Comparison of ENCODE assay signal across 8 cellular contexts in genomic region chr15:88637841-88638625, GRCh38. TPM values are rescaled to one million over a fixed set of nuclear protein-coding genes. Genes with fewer than 3 reads are reported as not detected.
DNase-seq lines count a peak whose midpoint lies in the region; ATAC-seq and TF ChIP-seq lines count a peak whose summit lies in the region.

No MANE protein-coding gene starts in this region.

- peak overlapping the region; percentile 12 for H2AFZ ChIP-seq in mammary epithelial cell (ENCODE audit: low read depth, low read length)

- peaks cover 18% of the 10 kb centered on the region for H3K79me2 ChIP-seq in mammary epithelial cell (ENCODE audit: insufficient read depth, low read length)

- H3K4me1 Mint-ChIP-seq in activated naive CD4-positive, alpha-beta T cell treated with anti-CD3 and anti-CD28 coated beads, Interleukin-2, amount 50 U/mL, for 24 hours: peaks cover 82% of the 10 kb centered on the region

- BruUV-seq in mammary epithelial cell (replicated peaks; lab: Mats Ljungman, UMichigan): TSS peak; percentile 86

- CTCF ChIA-PET in mammary epithelial cell (lab: Charles Lee; ENCODE audit: low non-redundant PET): no interaction called here

- H3K4me2 ChIP-seq in mammary epithelial cell (ENCODE audit: insufficient read depth, low read depth, low read length): peak overlapping the region; percentile 88

- DNase-seq in activated naive CD4-positive, alpha-beta T cell (lab: John Stamatoyannopoulos, UW): no peak
- DNase-seq in mammary epithelial cell (no peak), uterus (no peak), NCI-H2029 (lab: John Stamatoyannopoulos, UW) (no peak)

- H3K36me3 ChIP-seq in mammary epithelial cell (ENCODE audit: insufficient read depth, low read length) (peaks cover 9% of the 10 kb centered on the region), mesodermal cell (ENCODE audit: control insufficient read depth, insufficient read depth, low read length) (peaks cover 26% of the 10 kb centered on the region), uterus (no peaks in the 10 kb centered on the region)

- H4K20me1 ChIP-seq in mammary epithelial cell (ENCODE audit: insufficient read depth, low read length): no peaks in the 10 kb centered on the region

- intact Hi-C loops in mammary epithelial cell (cut with micrococcal nuclease): loop anchor here (1.0 kb wide), 1 partner anchor 15 kb away; no protein-coding TSS in a partner anchor
- intact Hi-C loops in uterus (cut with DNase I; ENCODE audit: low total_unique reads): no loop called here

- peak overlapping the region; percentile 83 for H3K4me3 Mint-ChIP-seq in activated naive CD4-positive, alpha-beta T cell treated with anti-CD3 and anti-CD28 coated beads, Interleukin-2, amount 50 U/mL, for 24 hours

- no peak for TF ChIP-seq POLR2A in uterus (IDR thresholded peaks at IDR 0.05)

- no peaks in the 10 kb centered on the region for H3K27me3 ChIP-seq in mammary epithelial cell (ENCODE audit: insufficient read depth, low read length)
- no peaks in the 10 kb centered on the region for H3K27me3 ChIP-seq in uterus

- in situ Hi-C loops in mammary epithelial cell (cut with MboI; ENCODE audit: low sequenced_read_pairs in 2 of 2): no loop called here

- H3K27ac ChIP-seq in mammary epithelial cell (ENCODE audit: insufficient read depth, low read depth, low read length) (peak overlapping the region; percentile 96), mesodermal cell (ENCODE audit: low read depth, low read length, severe bottlenecking) (peak overlapping the region; percentile 96), uterus (peak overlapping the region; percentile 96 to 98)

- no peaks in the 10 kb centered on the region for H3K9me3 Mint-ChIP-seq in activated naive CD4-positive, alpha-beta T cell treated with anti-CD3 and anti-CD28 coated beads, Interleukin-2, amount 50 U/mL, for 24 hours

- H3K4me1 ChIP-seq in mammary epithelial cell (ENCODE audit: insufficient read depth, low read length): peaks cover 24% of the 10 kb centered on the region
- peaks cover 32% of the 10 kb centered on the region for H3K4me1 ChIP-seq in mesodermal cell (ENCODE audit: control insufficient read depth, insufficient read depth, low read length, poor library complexity, severe bottlenecking)
- peaks cover 0 to 6% of the 10 kb centered on the region in 2 donors for H3K4me1 ChIP-seq in uterus

- dilution Hi-C loops in mammary epithelial cell (cut with HindIII; ENCODE audit: low sequenced_read_pairs): no loop called here

- H3K9me3 ChIP-seq in mammary epithelial cell (replicated peaks; ENCODE audit: insufficient read depth, low read length) (no peaks in the 10 kb centered on the region), mesodermal cell (ENCODE audit: control insufficient read depth, low read length) (no peaks in the 10 kb centered on the region), uterus (no peaks in the 10 kb centered on the region)

- peak overlapping the region; percentile 93 for H3K27ac Mint-ChIP-seq in activated naive CD4-positive, alpha-beta T cell treated with anti-CD3 and anti-CD28 coated beads, Interleukin-2, amount 50 U/mL, for 24 hours

- H3K4me3 ChIP-seq in mammary epithelial cell (replicated peaks in 1 of 3; ENCODE audit: insufficient read depth in 1 of 3, low read depth in 2 of 3, low read length in 3 of 3): peak overlapping the region in 2 of 3 experiments; percentile 15 to 25
- H3K4me3 ChIP-seq in mesodermal cell (ENCODE audit: extremely low read depth, insufficient read depth, low read length, poor library complexity, severe bottlenecking): no peak overlapping the region
- peak overlapping the region; percentile 32 to 43 for H3K4me3 ChIP-seq in uterus

- H3K9ac ChIP-seq in mammary epithelial cell (ENCODE audit: insufficient read depth, low read length): peak overlapping the region; percentile 90

- H3K27me3 Mint-ChIP-seq in activated naive CD4-positive, alpha-beta T cell treated with anti-CD3 and anti-CD28 coated beads, Interleukin-2, amount 50 U/mL, for 24 hours: no peaks in the 10 kb centered on the region

- no peak for TF ChIP-seq CTCF in mammary epithelial cell (conservative IDR thresholded peaks at IDR 0.05 in 1 of 2, IDR thresholded peaks at IDR 0.05 in 1 of 2; ENCODE audit: extremely low read depth in 1 of 2, insufficient read depth in 1 of 2, low read depth in 1 of 2, low read length in 2 of 2)
- no peak for TF ChIP-seq CTCF in uterus (IDR thresholded peaks at IDR 0.05)

- WGBS in mammary epithelial cell (ENCODE audit: low coverage, missing lambda C conversion rate): 82% methylated on average over 7 of the region's 7 CpGs
- WGBS in mesodermal cell (ENCODE audit: insufficient coverage in 2 of 2), 2 experiments: 69 to 86% methylated on average over 3 to 6 of the region's 7 CpGs

- H3K36me3 Mint-ChIP-seq in activated naive CD4-positive, alpha-beta T cell treated with anti-CD3 and anti-CD28 coated beads, Interleukin-2, amount 50 U/mL, for 24 hours: peaks cover 21% of the 10 kb centered on the region

- ATAC-seq in GM19455 (IDR thresholded peaks at IDR 0.05; ENCODE audit: unreplicated experiment) (no peak), GM18867 (IDR thresholded peaks at IDR 0.05; ENCODE audit: unreplicated experiment) (no peak)

RNA-seq across cellular contexts. Expression of gene ISG20, which starts 0.8 kb away (rescaled TPM):
- total RNA-seq in mammary epithelial cell: 1 to 10 TPM; 1.0 to 2.9 TPM
- 7.9 TPM for polyA plus RNA-seq in mammary epithelial cell
- polyA minus RNA-seq in mammary epithelial cell: 16.8 TPM
- 1.5 TPM for polyA plus RNA-seq in mesodermal cell (2013, experiment 1 of 2)
- polyA plus RNA-seq in mesodermal cell (2013, experiment 2 of 2): 1.6 TPM
- 10 to 100 TPM in 3 of 4 donors, 1 to 10 TPM in 1; 3.9 to 35.9 (median 13.2) TPM for total RNA-seq in uterus

RNA-seq across cellular contexts. Expression of gene AEN, which starts 16.9 kb away (rescaled TPM):
- total RNA-seq in mammary epithelial cell (10 to 100 TPM; 31.8 to 42.7 TPM), uterus (10 to 100 TPM in 1 of 4 donors, 1 to 10 TPM in 3; 1.0 to 20.2 (median 6.0) TPM)
- 29.2 TPM for polyA plus RNA-seq in mammary epithelial cell
- polyA minus RNA-seq in mammary epithelial cell: 80.7 TPM
- polyA plus RNA-seq in mesodermal cell (2013, experiment 1 of 2): 54.5 TPM
- polyA plus RNA-seq in mesodermal cell (2013, experiment 2 of 2): 47.7 TPM
